In the genomic region with DNA sequence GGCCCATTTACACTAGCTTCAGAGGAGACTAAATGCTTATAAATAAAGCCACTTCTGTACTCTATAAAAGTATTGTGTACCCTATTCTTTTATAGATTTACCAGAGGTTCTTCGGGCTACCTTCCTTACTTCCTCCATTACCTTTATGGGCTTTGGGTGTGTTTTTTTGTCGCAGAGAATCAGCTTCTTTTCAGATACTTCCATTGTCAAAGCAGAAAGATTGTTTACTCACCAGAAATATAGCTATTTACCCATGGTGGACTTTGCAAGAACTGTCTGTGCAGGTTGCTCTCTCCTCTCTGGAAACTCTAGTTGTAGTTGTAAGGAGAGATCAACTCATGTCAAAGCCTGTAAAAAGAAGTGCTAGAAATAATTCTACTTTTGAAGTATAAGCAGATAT, we compare ENCODE assay signal across 1 cellular context.
A peak's percentile ranks its signal among the peaks of the same experiment; 100 is the strongest.
TF ChIP-seq lines count a peak whose summit lies in the region.

No MANE protein-coding gene starts in this region.

TF ChIP-seq in HepG2, 621 proteins besides CTCF, POLR2A, EP300 and RAD21 (continues in another document):
- TF ChIP-seq HNF4G (IDR thresholded peaks at IDR 0.05; ENCODE audit: borderline replicate concordance, low read depth, low read length) = peak; percentile 40; the same call in 1 of the 2 replicates
- no peak for TF ChIP-seq HNF4G (CRISPR knock-in tag; IDR thresholded peaks at IDR 0.05; ENCODE audit: borderline replicate concordance, low read depth)
- peak; percentile 65 for TF ChIP-seq FOXA3 (CRISPR knock-in tag; IDR thresholded peaks at IDR 0.05)
- peak; percentile 66; the same call in 1 of the 2 replicates for TF ChIP-seq ZNF317 (CRISPR knock-in tag; IDR thresholded peaks at IDR 0.05)
- no peak for TF ChIP-seq SMAD1 (CRISPR knock-in tag; IDR thresholded peaks at IDR 0.05; ENCODE audit: borderline replicate concordance, low read depth)
- TF ChIP-seq SOX5 (CRISPR knock-in tag; IDR thresholded peaks at IDR 0.05; ENCODE audit: borderline replicate concordance) = peak; percentile 59; the same call in 1 of the 2 replicates
- TF ChIP-seq MED1 (CRISPR knock-in tag; IDR thresholded peaks at IDR 0.05) = no peak
- TF ChIP-seq, protein P1, sequence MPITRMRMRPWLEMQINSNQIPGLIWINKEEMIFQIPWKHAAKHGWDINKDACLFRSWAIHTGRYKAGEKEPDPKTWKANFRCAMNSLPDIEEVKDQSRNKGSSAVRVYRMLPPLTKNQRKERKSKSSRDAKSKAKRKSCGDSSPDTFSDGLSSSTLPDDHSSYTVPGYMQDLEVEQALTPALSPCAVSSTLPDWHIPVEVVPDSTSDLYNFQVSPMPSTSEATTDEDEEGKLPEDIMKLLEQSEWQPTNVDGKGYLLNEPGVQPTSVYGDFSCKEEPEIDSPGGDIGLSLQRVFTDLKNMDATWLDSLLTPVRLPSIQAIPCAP (CRISPR knock-in tag; IDR thresholded peaks at IDR 0.05; ENCODE audit: low read depth) = no peak
- TF ChIP-seq DPF2 (CRISPR knock-in tag; IDR thresholded peaks at IDR 0.05; ENCODE audit: borderline replicate concordance, low read depth) = no peak
- TF ChIP-seq, protein P2, sequence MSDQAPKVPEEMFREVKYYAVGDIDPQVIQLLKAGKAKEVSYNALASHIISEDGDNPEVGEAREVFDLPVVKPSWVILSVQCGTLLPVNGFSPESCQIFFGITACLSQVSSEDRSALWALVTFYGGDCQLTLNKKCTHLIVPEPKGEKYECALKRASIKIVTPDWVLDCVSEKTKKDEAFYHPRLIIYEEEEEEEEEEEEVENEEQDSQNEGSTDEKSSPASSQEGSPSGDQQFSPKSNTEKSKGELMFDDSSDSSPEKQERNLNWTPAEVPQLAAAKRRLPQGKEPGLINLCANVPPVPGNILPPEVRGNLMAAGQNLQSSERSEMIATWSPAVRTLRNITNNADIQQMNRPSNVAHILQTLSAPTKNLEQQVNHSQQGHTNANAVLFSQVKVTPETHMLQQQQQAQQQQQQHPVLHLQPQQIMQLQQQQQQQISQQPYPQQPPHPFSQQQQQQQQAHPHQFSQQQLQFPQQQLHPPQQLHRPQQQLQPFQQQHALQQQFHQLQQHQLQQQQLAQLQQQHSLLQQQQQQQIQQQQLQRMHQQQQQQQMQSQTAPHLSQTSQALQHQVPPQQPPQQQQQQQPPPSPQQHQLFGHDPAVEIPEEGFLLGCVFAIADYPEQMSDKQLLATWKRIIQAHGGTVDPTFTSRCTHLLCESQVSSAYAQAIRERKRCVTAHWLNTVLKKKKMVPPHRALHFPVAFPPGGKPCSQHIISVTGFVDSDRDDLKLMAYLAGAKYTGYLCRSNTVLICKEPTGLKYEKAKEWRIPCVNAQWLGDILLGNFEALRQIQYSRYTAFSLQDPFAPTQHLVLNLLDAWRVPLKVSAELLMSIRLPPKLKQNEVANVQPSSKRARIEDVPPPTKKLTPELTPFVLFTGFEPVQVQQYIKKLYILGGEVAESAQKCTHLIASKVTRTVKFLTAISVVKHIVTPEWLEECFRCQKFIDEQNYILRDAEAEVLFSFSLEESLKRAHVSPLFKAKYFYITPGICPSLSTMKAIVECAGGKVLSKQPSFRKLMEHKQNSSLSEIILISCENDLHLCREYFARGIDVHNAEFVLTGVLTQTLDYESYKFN (CRISPR knock-in tag; conservative IDR thresholded peaks at IDR 0.05) = peak; percentile 53
- TF ChIP-seq, protein P3, sequence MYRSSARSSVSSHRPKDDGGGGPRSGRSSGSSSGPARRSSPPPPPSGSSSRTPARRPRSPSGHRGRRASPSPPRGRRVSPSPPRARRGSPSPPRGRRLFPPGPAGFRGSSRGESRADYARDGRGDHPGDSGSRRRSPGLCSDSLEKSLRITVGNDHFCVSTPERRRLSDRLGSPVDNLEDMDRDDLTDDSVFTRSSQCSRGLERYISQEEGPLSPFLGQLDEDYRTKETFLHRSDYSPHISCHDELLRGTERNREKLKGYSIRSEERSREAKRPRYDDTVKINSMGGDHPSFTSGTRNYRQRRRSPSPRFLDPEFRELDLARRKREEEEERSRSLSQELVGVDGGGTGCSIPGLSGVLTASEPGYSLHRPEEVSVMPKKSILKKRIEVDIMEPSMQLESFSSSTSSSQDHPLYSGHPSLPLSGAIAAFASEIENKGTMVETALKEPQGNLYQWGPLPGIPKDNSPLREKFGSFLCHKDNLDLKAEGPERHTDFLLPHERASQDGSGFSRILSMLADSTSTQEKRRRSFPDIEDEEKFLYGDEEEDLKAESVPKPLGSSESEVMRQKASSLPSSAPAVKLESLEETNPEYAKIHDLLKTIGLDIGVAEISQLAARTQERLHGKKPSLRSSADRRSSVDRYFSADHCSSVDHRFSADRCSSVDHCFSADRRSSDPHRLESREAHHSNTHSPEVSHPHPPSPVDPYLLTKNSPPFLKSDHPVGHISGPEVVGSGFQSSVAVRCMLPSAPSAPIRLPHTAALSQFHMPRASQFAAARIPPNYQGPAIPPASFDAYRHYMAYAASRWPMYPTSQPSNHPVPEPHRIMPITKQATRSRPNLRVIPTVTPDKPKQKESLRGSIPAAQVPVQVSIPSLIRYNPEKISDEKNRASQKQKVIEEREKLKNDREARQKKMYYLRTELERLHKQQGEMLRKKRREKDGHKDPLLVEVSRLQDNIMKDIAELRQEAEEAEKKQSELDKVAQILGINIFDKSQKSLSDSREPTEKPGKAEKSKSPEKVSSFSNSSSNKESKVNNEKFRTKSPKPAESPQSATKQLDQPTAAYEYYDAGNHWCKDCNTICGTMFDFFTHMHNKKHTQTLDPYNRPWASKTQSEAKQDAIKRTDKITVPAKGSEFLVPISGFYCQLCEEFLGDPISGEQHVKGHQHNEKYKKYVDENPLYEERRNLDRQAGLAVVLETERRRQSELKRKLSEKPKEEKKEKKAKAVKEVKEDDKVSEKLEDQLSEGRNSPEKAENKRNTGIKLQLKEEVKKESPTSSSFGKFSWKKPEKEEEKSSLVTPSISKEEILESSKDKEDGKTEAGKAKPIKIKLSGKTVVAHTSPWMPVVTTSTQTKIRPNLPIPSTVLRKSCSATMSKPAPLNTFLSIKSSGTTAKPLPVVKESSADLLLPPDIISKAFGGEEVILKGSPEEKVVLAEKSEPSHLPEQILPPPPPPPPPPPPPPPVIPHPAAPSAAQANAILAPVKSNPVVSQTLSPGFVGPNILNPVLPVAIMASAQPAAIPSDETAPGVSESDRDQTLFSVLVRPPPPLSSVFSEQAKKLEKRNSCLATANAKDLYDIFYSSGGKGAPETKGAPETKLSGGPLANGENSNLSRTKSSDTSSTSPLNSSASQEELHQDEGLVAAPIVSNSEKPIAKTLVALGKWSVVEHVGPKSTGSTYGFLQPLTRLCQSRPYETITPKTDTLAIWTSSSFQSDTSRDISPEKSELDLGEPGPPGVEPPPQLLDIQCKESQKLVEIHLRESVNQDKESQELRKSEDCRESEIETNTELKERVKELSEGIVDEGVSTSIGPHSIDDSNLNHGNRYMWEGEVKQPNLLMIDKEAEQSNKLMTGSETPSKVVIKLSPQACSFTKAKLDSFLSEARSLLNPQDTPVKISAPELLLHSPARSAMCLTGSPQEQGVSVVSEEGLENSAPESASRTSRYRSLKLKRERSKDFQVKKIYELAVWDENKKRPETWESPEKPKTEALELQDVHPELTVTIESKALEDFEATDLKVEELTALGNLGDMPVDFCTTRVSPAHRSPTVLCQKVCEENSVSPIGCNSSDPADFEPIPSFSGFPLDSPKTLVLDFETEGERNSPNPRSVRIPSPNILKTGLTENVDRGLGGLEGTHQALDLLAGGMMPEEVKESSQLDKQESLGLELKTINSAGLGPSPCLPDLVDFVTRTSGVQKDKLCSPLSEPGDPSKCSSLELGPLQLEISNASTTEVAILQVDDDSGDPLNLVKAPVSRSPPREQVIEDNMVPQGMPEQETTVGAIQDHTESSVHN (CRISPR knock-in tag; IDR thresholded peaks at IDR 0.05) = no peak
- TF ChIP-seq XRCC5 (optimal IDR thresholded peaks at IDR 0.05; ENCODE audit: low read length) = no peak
- TF ChIP-seq, protein P4, sequence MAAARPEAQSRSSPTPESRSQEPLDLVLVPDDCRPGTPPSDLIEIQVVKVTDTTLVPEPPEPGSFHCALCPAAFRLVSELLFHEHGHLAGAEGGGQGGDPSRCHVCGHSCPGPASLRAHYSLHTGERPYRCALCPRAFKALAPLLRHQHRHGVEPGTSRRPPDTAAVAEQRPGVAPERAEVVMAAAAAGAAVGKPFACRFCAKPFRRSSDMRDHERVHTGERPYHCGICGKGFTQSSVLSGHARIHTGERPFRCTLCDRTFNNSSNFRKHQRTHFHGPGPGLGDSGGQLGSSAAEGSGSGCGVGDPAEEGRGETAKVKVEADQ (CRISPR knock-in tag; IDR thresholded peaks at IDR 0.05; ENCODE audit: borderline replicate concordance) = no peak
- TF ChIP-seq HOXA7 (CRISPR knock-in tag; IDR thresholded peaks at IDR 0.05) = no peak
- no peak for TF ChIP-seq KLF6 (CRISPR knock-in tag; IDR thresholded peaks at IDR 0.05)
- no peak for TF ChIP-seq FOXP1 (IDR thresholded peaks at IDR 0.05)
- TF ChIP-seq FOXP1 (CRISPR knock-in tag; IDR thresholded peaks at IDR 0.05) = peak; percentile 46
- no peak for TF ChIP-seq ZNF556 (CRISPR knock-in tag; IDR thresholded peaks at IDR 0.05; ENCODE audit: borderline replicate concordance)
- TF ChIP-seq, protein P5, sequence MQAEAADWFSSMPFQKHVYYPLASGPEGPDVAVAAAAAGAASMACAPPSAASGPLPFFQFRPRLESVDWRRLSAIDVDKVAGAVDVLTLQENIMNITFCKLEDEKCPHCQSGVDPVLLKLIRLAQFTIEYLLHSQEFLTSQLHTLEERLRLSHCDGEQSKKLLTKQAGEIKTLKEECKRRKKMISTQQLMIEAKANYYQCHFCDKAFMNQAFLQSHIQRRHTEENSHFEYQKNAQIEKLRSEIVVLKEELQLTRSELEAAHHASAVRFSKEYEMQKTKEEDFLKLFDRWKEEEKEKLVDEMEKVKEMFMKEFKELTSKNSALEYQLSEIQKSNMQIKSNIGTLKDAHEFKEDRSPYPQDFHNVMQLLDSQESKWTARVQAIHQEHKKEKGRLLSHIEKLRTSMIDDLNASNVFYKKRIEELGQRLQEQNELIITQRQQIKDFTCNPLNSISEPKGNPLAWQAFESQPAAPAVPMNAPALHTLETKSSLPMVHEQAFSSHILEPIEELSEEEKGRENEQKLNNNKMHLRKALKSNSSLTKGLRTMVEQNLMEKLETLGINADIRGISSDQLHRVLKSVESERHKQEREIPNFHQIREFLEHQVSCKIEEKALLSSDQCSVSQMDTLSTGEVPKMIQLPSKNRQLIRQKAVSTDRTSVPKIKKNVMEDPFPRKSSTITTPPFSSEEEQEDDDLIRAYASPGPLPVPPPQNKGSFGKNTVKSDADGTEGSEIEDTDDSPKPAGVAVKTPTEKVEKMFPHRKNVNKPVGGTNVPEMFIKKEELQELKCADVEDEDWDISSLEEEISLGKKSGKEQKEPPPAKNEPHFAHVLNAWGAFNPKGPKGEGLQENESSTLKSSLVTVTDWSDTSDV (CRISPR knock-in tag; IDR thresholded peaks at IDR 0.05) = no peak
- no peak for TF ChIP-seq KAT8 (CRISPR knock-in tag; IDR thresholded peaks at IDR 0.05)
- no peak for TF ChIP-seq SP140L (CRISPR knock-in tag; IDR thresholded peaks at IDR 0.05; ENCODE audit: borderline replicate concordance)
- 0 out of 2 replicates have a peak, but pooled peaks have one; percentile 16 for TF ChIP-seq PPARG (CRISPR knock-in tag; conservative IDR thresholded peaks at IDR 0.05)
- TF ChIP-seq HNF4A (CRISPR knock-in tag; IDR thresholded peaks at IDR 0.05) = peak; percentile 60
- TF ChIP-seq, protein P6, sequence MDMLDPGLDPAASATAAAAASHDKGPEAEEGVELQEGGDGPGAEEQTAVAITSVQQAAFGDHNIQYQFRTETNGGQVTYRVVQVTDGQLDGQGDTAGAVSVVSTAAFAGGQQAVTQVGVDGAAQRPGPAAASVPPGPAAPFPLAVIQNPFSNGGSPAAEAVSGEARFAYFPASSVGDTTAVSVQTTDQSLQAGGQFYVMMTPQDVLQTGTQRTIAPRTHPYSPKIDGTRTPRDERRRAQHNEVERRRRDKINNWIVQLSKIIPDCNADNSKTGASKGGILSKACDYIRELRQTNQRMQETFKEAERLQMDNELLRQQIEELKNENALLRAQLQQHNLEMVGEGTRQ (IDR thresholded peaks at IDR 0.05; ENCODE audit: low read depth, low read length) = no peak
- TF ChIP-seq, protein P6 (CRISPR knock-in tag; IDR thresholded peaks at IDR 0.05; ENCODE audit: borderline replicate concordance) = no peak
- no peak for TF ChIP-seq ZNF768 (CRISPR knock-in tag; IDR thresholded peaks at IDR 0.05)
- TF ChIP-seq PRMT3 (CRISPR knock-in tag; IDR thresholded peaks at IDR 0.05; ENCODE audit: borderline replicate concordance, low read depth) = no peak
- TF ChIP-seq, protein P7, sequence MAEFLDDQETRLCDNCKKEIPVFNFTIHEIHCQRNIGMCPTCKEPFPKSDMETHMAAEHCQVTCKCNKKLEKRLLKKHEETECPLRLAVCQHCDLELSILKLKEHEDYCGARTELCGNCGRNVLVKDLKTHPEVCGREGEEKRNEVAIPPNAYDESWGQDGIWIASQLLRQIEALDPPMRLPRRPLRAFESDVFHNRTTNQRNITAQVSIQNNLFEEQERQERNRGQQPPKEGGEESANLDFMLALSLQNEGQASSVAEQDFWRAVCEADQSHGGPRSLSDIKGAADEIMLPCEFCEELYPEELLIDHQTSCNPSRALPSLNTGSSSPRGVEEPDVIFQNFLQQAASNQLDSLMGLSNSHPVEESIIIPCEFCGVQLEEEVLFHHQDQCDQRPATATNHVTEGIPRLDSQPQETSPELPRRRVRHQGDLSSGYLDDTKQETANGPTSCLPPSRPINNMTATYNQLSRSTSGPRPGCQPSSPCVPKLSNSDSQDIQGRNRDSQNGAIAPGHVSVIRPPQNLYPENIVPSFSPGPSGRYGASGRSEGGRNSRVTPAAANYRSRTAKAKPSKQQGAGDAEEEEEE (CRISPR knock-in tag; IDR thresholded peaks at IDR 0.05; ENCODE audit: borderline replicate concordance) = no peak
- TF ChIP-seq ZKSCAN1 (IDR thresholded peaks at IDR 0.05; ENCODE audit: low read length) = no peak
- no peak for TF ChIP-seq SOX13 (IDR thresholded peaks at IDR 0.05)
- peak in 1 of 2 experiments; percentile 42; a peak in 2 of 4 replicates for TF ChIP-seq SOX13 (CRISPR knock-in tag; conservative IDR thresholded peaks at IDR 0.05 in 1 of 2, IDR thresholded peaks at IDR 0.05 in 1 of 2)
- no peak for TF ChIP-seq ESRRA (CRISPR knock-in tag; IDR thresholded peaks at IDR 0.05; ENCODE audit: low read depth)
- TF ChIP-seq, protein P8, sequence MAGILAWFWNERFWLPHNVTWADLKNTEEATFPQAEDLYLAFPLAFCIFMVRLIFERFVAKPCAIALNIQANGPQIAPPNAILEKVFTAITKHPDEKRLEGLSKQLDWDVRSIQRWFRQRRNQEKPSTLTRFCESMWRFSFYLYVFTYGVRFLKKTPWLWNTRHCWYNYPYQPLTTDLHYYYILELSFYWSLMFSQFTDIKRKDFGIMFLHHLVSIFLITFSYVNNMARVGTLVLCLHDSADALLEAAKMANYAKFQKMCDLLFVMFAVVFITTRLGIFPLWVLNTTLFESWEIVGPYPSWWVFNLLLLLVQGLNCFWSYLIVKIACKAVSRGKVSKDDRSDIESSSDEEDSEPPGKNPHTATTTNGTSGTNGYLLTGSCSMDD (CRISPR knock-in tag; IDR thresholded peaks at IDR 0.05) = no peak
